Comparison of ENCODE assay signal across 8 cellular contexts in genomic region chr18:57802166-57802868, GRCh38. TPM values are rescaled to one million over a fixed set of nuclear protein-coding genes. Genes with fewer than 3 reads are reported as not detected.
DNase-seq lines count a peak whose midpoint lies in the region; ATAC-seq and TF ChIP-seq lines count a peak whose summit lies in the region.

No MANE protein-coding gene starts in this region.

- WGBS in GM23248 (ENCODE audit: low coverage in 1 of 2, low lambda C conversion rate in 2 of 2, missing lambda C conversion rate in 2 of 2), 2 experiments: 1% methylated on average over 34 to 35 of the region's 48 CpGs

- H3K9me2 ChIP-seq in GM23248 (ENCODE audit: insufficient read depth): no peaks in the 10 kb centered on the region

- H3K27me3 ChIP-seq in GM23248 (replicated peaks; ENCODE audit: insufficient read depth): no peaks in the 10 kb centered on the region

- H3K9ac ChIP-seq in GM23248: peak overlapping the region; percentile 74

- POLR2A ChIA-PET in activated CD8-positive, alpha-beta T cell treated with anti-CD3 and anti-CD28 coated beads for 36 hours (lab: Charles Lee): interaction anchor here (1.0 to 1.2 kb wide), 2 partner anchors 10 to 172 kb away, joined by 3 to 4 read pairs; no protein-coding TSS in a partner anchor

- peak overlapping the region; percentile 75 for H3K4me3 Mint-ChIP-seq in activated CD8-positive, alpha-beta T cell treated with anti-CD3 and anti-CD28 coated beads for 36 hours
- H3K4me3 Mint-ChIP-seq in stimulated activated naive B cell treated with anti-CD40 and anti-IgM and Interleukin-4, amounts not matched to agents 10 μg/mL and 1 μg/mL and 100 μg/mL, for 72 hours: peak overlapping the region; percentile 85 to 88

- H3K4me1 ChIP-seq in GM23248 (ENCODE audit: insufficient read depth): peaks cover 19% of the 10 kb centered on the region

- peaks cover 54% of the 10 kb centered on the region for H3K79me2 ChIP-seq in GM23248 (ENCODE audit: insufficient read depth)

- TF ChIP-seq CTCF in AG09309 (IDR thresholded peaks at IDR 0.05; ENCODE audit: control insufficient read depth, insufficient read depth, low read depth, low read length, missing control alignments): no peak
- TF ChIP-seq CTCF in activated CD8-positive, alpha-beta T cell treated with anti-CD3 and anti-CD28 coated beads for 36 hours (IDR thresholded peaks at IDR 0.05): no peak

- CTCF ChIA-PET in activated CD8-positive, alpha-beta T cell treated with anti-CD3 and anti-CD28 coated beads for 36 hours (lab: Charles Lee): no interaction called here

- H3K27ac Mint-ChIP-seq in activated CD8-positive, alpha-beta T cell treated with anti-CD3 and anti-CD28 coated beads for 36 hours: no peak overlapping the region
- peak overlapping the region; percentile 51 for H3K27ac Mint-ChIP-seq in stimulated activated naive B cell treated with anti-CD40 and anti-IgM and Interleukin-4, amounts not matched to agents 10 μg/mL and 1 μg/mL and 100 μg/mL, for 72 hours

- no peak overlapping the region for H3K27ac ChIP-seq in GM23248

- no peaks in the 10 kb centered on the region; the same call in 1 of the 2 replicates for H4K20me1 ChIP-seq in GM23248 (ENCODE audit: insufficient read depth)

- H3K27me3 Mint-ChIP-seq in activated CD8-positive, alpha-beta T cell treated with anti-CD3 and anti-CD28 coated beads for 36 hours: peaks cover 48% of the 10 kb centered on the region
- peaks cover 25 to 36% of the 10 kb centered on the region in 2 donors for H3K27me3 Mint-ChIP-seq in stimulated activated naive B cell treated with anti-CD40 and anti-IgM and Interleukin-4, amounts not matched to agents 10 μg/mL and 1 μg/mL and 100 μg/mL, for 72 hours

- in situ Hi-C loops in GM23248 (cut with MboI): no loop called here

- H3F3A ChIP-seq in GM23248 (ENCODE audit: insufficient read depth): peaks cover 23% of the 10 kb centered on the region

- DNase-seq in AG09309 (ENCODE audit: low read depth) (no peak), GM23248 (no peak), amygdala (lab: John Stamatoyannopoulos, UW) (no peak), NCI-H446 treated with DMSO at 0.1 percent for 48 hours (lab: John Stamatoyannopoulos, UW) (no peak), cortex of kidney (lab: John Stamatoyannopoulos, UW) (no peak)
- DNase-seq in activated CD8-positive, alpha-beta T cell treated with anti-CD3 and anti-CD28 coated beads for 36 hours: peak; percentile 37
- DNase-seq in stimulated activated naive B cell treated with anti-CD40 and anti-IgM and Interleukin-4, amounts not matched to agents 10 μg/mL and 1 μg/mL and 100 μg/mL, for 72 hours: no peak

- H3K36me3 ChIP-seq in GM23248 (ENCODE audit: low read depth): no peaks in the 10 kb centered on the region

- intact Hi-C loops in activated CD8-positive, alpha-beta T cell treated with anti-CD3 and anti-CD28 coated beads for 36 hours (cut with micrococcal nuclease): loop anchor here (5.0 kb wide), 1 partner anchor 225 kb away; no protein-coding TSS in a partner anchor

- H3K36me3 Mint-ChIP-seq in activated CD8-positive, alpha-beta T cell treated with anti-CD3 and anti-CD28 coated beads for 36 hours (ENCODE audit: low read depth): no peaks in the 10 kb centered on the region
- H3K36me3 Mint-ChIP-seq in stimulated activated naive B cell treated with anti-CD40 and anti-IgM and Interleukin-4, amounts not matched to agents 10 μg/mL and 1 μg/mL and 100 μg/mL, for 72 hours: no peaks in the 10 kb centered on the region

- H3K9me3 Mint-ChIP-seq in activated CD8-positive, alpha-beta T cell treated with anti-CD3 and anti-CD28 coated beads for 36 hours: no peaks in the 10 kb centered on the region
- no peaks in the 10 kb centered on the region for H3K9me3 Mint-ChIP-seq in stimulated activated naive B cell treated with anti-CD40 and anti-IgM and Interleukin-4, amounts not matched to agents 10 μg/mL and 1 μg/mL and 100 μg/mL, for 72 hours

- peak overlapping the region; percentile 88 for H3K4me2 ChIP-seq in GM23248 (ENCODE audit: unreplicated experiment)

- no peaks in the 10 kb centered on the region for H3K9me3 ChIP-seq in GM23248 (ENCODE audit: low read depth)

- H3K4me3 ChIP-seq in AG09309 (ENCODE audit: control insufficient read depth, low read depth, low read length) (peak overlapping the region; percentile 97), GM23248 (peak overlapping the region; percentile 98), iPS-11a (ENCODE audit: low read depth, low read length) (peak overlapping the region; percentile 66)

- peaks cover 17% of the 10 kb centered on the region for H3K4me1 Mint-ChIP-seq in activated CD8-positive, alpha-beta T cell treated with anti-CD3 and anti-CD28 coated beads for 36 hours (ENCODE audit: low read depth)
- H3K4me1 Mint-ChIP-seq in stimulated activated naive B cell treated with anti-CD40 and anti-IgM and Interleukin-4, amounts not matched to agents 10 μg/mL and 1 μg/mL and 100 μg/mL, for 72 hours: peaks cover 13 to 17% of the 10 kb centered on the region in 2 donors

- peak; percentile 48 for ATAC-seq in activated CD8-positive, alpha-beta T cell treated with anti-CD3 and anti-CD28 coated beads for 36 hours
- peak; percentile 49 to 54 for ATAC-seq in stimulated activated naive B cell treated with anti-CD40 and anti-IgM and Interleukin-4, amounts not matched to agents 10 μg/mL and 1 μg/mL and 100 μg/mL, for 72 hours (replicated peaks)

- H2AFZ ChIP-seq in GM23248: peak overlapping the region; percentile 72

RNA-seq across cellular contexts. Expression of gene ATP8B1, which starts 0.8 kb away (rescaled TPM):
- total RNA-seq in GM23248 (2014; rRNA removed; shearing (Covaris generic)): 43.4 and 43.9 TPM in 2 replicates
- 13.3 and 15.8 TPM in 2 replicates for polyA plus RNA-seq in GM23248 (2016; fragmentation: Nextera tagmentation; extraction: Ambion mirVana)
- total RNA-seq in activated CD8-positive, alpha-beta T cell treated with anti-CD3 and anti-CD28 coated beads for 36 hours: under 1 TPM; 0.18 to 0.38 TPM

Comparison
In these comparisons a context has a peak if more than half of its experiments do, and no peak if none do; other contexts are left out.
1. RNA of gene ATP8B1, which starts 0.8 kb away (total RNA-seq): 43.4 to 43.9 TPM in GM23248; 0.18 to 0.38 TPM in activated CD8-positive, alpha-beta T cell treated with anti-CD3 and anti-CD28 coated beads for 36 hours; every median in the first group is over 10 times any median in the second.
2. Peak in every context shown above with its lines, with median percentiles within 50 percentile points of each other: H3K4me3 ChIP-seq.